In genomic region chr1:168381850-168382249, GRCh38 we compare ENCODE assay signal across 16 cellular contexts.
"Had no signal": no experiment of that assay in that cellular context is flagged by ENCODE, and none has a peak within 500 bp of the region (broad histone marks: within the 10 kb centered on the region; RNA-seq: fewer than 3 reads in every experiment).

No MANE protein-coding gene starts in this region.

- H3K27me3 ChIP-seq: adrenal gland, pancreas, sigmoid colon, upper lobe of right lung had no signal

- DNase-seq: activated B cell treated with CpG ODN at 0.5 μM for 24 hours; activated CD4-positive, alpha-beta T cell treated with anti-CD3 and anti-CD28 coated beads for 48 hours; activated CD8-positive, alpha-beta memory T cell treated with anti-CD3 and anti-CD28 coated beads, Interleukin-2, amount 50 U/mL, for 4 hours; activated CD8-positive, alpha-beta T cell treated with anti-CD3 and anti-CD28 coated beads, Interleukin-2, amount 10 ng/mL, durations not matched to agents 7 days and 5 days; activated effector memory CD4-positive, alpha-beta T cell treated with anti-CD3 and anti-CD28 coated beads, Interleukin-2, amount 50 U/mL, for 16 hours; activated T-cell treated with anti-CD3 and anti-CD28 coated beads, Interleukin-2, amount 50 U/mL, for 48 hours; adrenal gland; foreskin fibroblast; glutamatergic neuron; kidney glomerular epithelial cell; pancreas; sigmoid colon; stimulated activated CD4-positive, alpha-beta T cell treated with anti-CD3 and anti-CD28 coated beads, Interleukin-1b, Interleukin-23, amount 100 ng/mL, for 48 hours; stimulated activated naive CD8-positive, alpha-beta T cell treated with anti-CD3 and anti-CD28 coated beads, Interleukin-15, amount 100 ng/mL, for 72 hours; upper lobe of right lung had no signal

- H3K27ac ChIP-seq: adrenal gland, pancreas, sigmoid colon, upper lobe of right lung had no signal

- H3K4me1 Mint-ChIP-seq: activated B cell treated with CpG ODN at 0.5 μM for 24 hours; activated naive CD4-positive, alpha-beta T cell treated with anti-CD3 and anti-CD28 coated beads, Interleukin-2, amount 50 U/mL, for 24 hours had no signal

- H3K9me3 ChIP-seq: adrenal gland, pancreas, sigmoid colon, upper lobe of right lung had no signal

- H3K4me3 ChIP-seq: adrenal gland, pancreas, sigmoid colon, upper lobe of right lung had no signal

- H3K4me1 ChIP-seq: adrenal gland, pancreas, upper lobe of right lung had no signal

- H3K4me3 Mint-ChIP-seq: activated B cell treated with CpG ODN at 0.5 μM for 24 hours; activated CD8-positive, alpha-beta T cell treated with anti-CD3 and anti-CD28 coated beads, Interleukin-2, amount 10 ng/mL, durations not matched to agents 7 days and 5 days; activated naive CD4-positive, alpha-beta T cell treated with anti-CD3 and anti-CD28 coated beads, Interleukin-2, amount 50 U/mL, for 24 hours; stimulated activated naive CD8-positive, alpha-beta T cell treated with anti-CD3 and anti-CD28 coated beads, Interleukin-15, amount 100 ng/mL, for 72 hours had no signal

- ATAC-seq: activated CD8-positive, alpha-beta T cell treated with anti-CD3 and anti-CD28 coated beads, Interleukin-2, amount 10 ng/mL, durations not matched to agents 7 days and 5 days; pancreas; stimulated activated naive CD8-positive, alpha-beta T cell treated with anti-CD3 and anti-CD28 coated beads, Interleukin-15, amount 100 ng/mL, for 72 hours; upper lobe of right lung had no signal

- H3K27ac Mint-ChIP-seq: activated B cell treated with CpG ODN at 0.5 μM for 24 hours; activated CD8-positive, alpha-beta T cell treated with anti-CD3 and anti-CD28 coated beads, Interleukin-2, amount 10 ng/mL, durations not matched to agents 7 days and 5 days; activated naive CD4-positive, alpha-beta T cell treated with anti-CD3 and anti-CD28 coated beads, Interleukin-2, amount 50 U/mL, for 24 hours; stimulated activated naive CD8-positive, alpha-beta T cell treated with anti-CD3 and anti-CD28 coated beads, Interleukin-15, amount 100 ng/mL, for 72 hours had no signal

- H3K9me3 Mint-ChIP-seq: activated B cell treated with CpG ODN at 0.5 μM for 24 hours; activated naive CD4-positive, alpha-beta T cell treated with anti-CD3 and anti-CD28 coated beads, Interleukin-2, amount 50 U/mL, for 24 hours had no signal

- H3K27me3 Mint-ChIP-seq: activated B cell treated with CpG ODN at 0.5 μM for 24 hours; activated naive CD4-positive, alpha-beta T cell treated with anti-CD3 and anti-CD28 coated beads, Interleukin-2, amount 50 U/mL, for 24 hours had no signal

- H3K36me3 ChIP-seq: adrenal gland, pancreas, sigmoid colon, upper lobe of right lung had no signal
